Comparison of ENCODE assay signal across 20 cellular contexts in the genomic region with DNA sequence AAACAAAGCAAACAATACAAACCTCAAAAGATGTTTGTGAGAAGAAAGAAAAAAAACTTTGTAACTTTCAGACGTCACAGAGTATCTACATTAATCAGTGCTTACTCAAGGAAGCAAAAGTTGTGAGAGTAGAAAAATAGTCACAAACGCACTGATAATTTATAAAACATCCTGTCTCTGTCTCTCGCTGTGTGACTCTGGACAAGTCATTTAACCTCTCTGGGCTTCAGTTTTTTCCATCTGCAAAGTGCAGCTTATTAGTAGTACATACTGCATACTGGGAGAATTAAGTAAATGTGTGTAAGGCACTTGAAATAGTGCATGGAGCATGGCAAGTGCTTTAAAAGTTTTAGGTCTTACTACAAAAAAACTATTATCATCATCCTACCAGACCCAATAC. TPM values are rescaled to one million over a fixed set of nuclear protein-coding genes. Genes with fewer than 3 reads are reported as not detected.
DNase-seq lines count a peak whose midpoint lies in the region; ATAC-seq, FAIRE-seq and TF ChIP-seq lines count a peak whose summit lies in the region.
"Had no signal": no experiment of that assay in that cellular context is flagged by ENCODE, and none has a peak within 500 bp of the region (broad histone marks: within the 10 kb centered on the region; RNA-seq: fewer than 3 reads in every experiment).

No MANE protein-coding gene starts in this region.

- intact Hi-C loops in HepG2 (cut with micrococcal nuclease; ENCODE audit: unreplicated experiment), result loop anchor here (5.0 kb wide), 3 partner anchors 43 to 82 kb away; no protein-coding TSS in a partner anchor
- intact Hi-C loops in right lobe of liver (cut with DNase I), result no loop called here

- no peak overlapping the region; a peak in 1 of 6 replicates for H3K4me3 ChIP-seq in HepG2 (replicated peaks in 1 of 3; ENCODE audit: insufficient read depth in 1 of 3, low read depth in 2 of 3, low read length in 3 of 3)
- H3K4me3 ChIP-seq in right lobe of liver, result no peak overlapping the region
- H3K4me3 ChIP-seq in H1 (ENCODE audit: extremely low read depth in 1 of 4, insufficient read depth in 2 of 4, low read depth in 3 of 4, low read length in 4 of 4), result no peak overlapping the region

- H2BK20ac ChIP-seq in H1 (ENCODE audit: low read length), result no peak overlapping the region

- no peak for TF ChIP-seq EP300 in HepG2 (IDR thresholded peaks at IDR 0.05; ENCODE audit: low read depth in 2 of 2, low read length in 2 of 2)
- TF ChIP-seq EP300 in HepG2 (CRISPR knock-in tag; IDR thresholded peaks at IDR 0.05; ENCODE audit: borderline replicate concordance), result no peak
- TF ChIP-seq EP300 in H1 (IDR thresholded peaks at IDR 0.05; ENCODE audit: borderline replicate concordance in 1 of 2, low read depth in 2 of 2, low read length in 2 of 2), result no peak

- H2AFZ ChIP-seq in HepG2 (ENCODE audit: low read length) (no peak overlapping the region), H1 (ENCODE audit: low read length) (no peak overlapping the region)

- H3K4me3 Mint-ChIP-seq in activated CD4-positive, alpha-beta T cell treated with anti-CD3 and anti-CD28 coated beads, Interleukin-2, amount 10 ng/mL, durations not matched to agents 7 days and 5 days, result peak overlapping the region; percentile 51
- H3K4me3 Mint-ChIP-seq in type B pancreatic cell, result no peak overlapping the region
- H3K4me3 Mint-ChIP-seq: CD14-positive monocyte, HFFc6 had no signal

- H4K91ac ChIP-seq in H1 (replicated peaks; ENCODE audit: insufficient read length, low read length), result no peak overlapping the region

- H3K79me1 ChIP-seq in H1 (ENCODE audit: low read depth, low read length), result no peaks in the 10 kb centered on the region

- H3K4me1 ChIP-seq in HepG2 (ENCODE audit: insufficient read depth, low read length), result peaks cover 66% of the 10 kb centered on the region
- H3K4me1 ChIP-seq in right lobe of liver, result peaks cover 0 to 45% (median 5%) of the 10 kb centered on the region in 4 donors
- H3K4me1 ChIP-seq in H1 (replicated peaks in 1 of 4; ENCODE audit: control insufficient read depth in 3 of 4, insufficient read depth in 4 of 4, low read length in 3 of 4), result peaks cover 0 to 4% (median 0%) of the 10 kb centered on the region in 4 experiments; a peak in 3 of 7 replicates

- H2BK5ac ChIP-seq in H1 (ENCODE audit: low read depth, low read length), result no peak overlapping the region

- H3K27ac Mint-ChIP-seq in activated CD4-positive, alpha-beta T cell treated with anti-CD3 and anti-CD28 coated beads, Interleukin-2, amount 10 ng/mL, durations not matched to agents 7 days and 5 days, result peak overlapping the region; percentile 72
- H3K27ac Mint-ChIP-seq in type B pancreatic cell, result peak overlapping the region; percentile 39
- H3K27ac Mint-ChIP-seq: CD14-positive monocyte, HFFc6 had no signal

- 0 out of 2 replicates have a peak overlapping the region, but pooled peaks have one; percentile 5 for H3K4me2 ChIP-seq in HepG2 (ENCODE audit: low read depth, low read length)
- no peak overlapping the region for H3K4me2 ChIP-seq in H1 (ENCODE audit: insufficient read depth in 1 of 2, low read depth in 2 of 2, low read length in 2 of 2)

- H3K27ac ChIP-seq in HepG2 (ENCODE audit: extremely low read length, insufficient read depth, low read length), result no peak overlapping the region
- H3K27ac ChIP-seq in right lobe of liver, result no peak overlapping the region
- H3K27ac ChIP-seq in H1 (ENCODE audit: low read depth, low read length), result no peak overlapping the region

- no peak for TF ChIP-seq POLR2A in HepG2 (IDR thresholded peaks at IDR 0.05; ENCODE audit: insufficient read depth in 1 of 2, low read depth in 2 of 2, low read length in 2 of 2)
- TF ChIP-seq POLR2A in right lobe of liver (IDR thresholded peaks at IDR 0.05), result no peak
- no peak for TF ChIP-seq POLR2A in H1 (IDR thresholded peaks at IDR 0.05; ENCODE audit: control extremely low read depth in 1 of 2, low read depth in 2 of 2, low read length in 2 of 2)

- no peak overlapping the region for H3K14ac ChIP-seq in H1 (ENCODE audit: insufficient read length)

- no peak overlapping the region for H3K18ac ChIP-seq in H1 (ENCODE audit: extremely low read depth, low read length)

- H3K27me3 ChIP-seq in HepG2 (ENCODE audit: control insufficient read depth in 1 of 2, insufficient read depth in 2 of 2, low read length in 2 of 2) (no peaks in the 10 kb centered on the region; a peak in 1 of 5 replicates), right lobe of liver (no peaks in the 10 kb centered on the region), H1 (replicated peaks in 1 of 4; ENCODE audit: control insufficient read depth in 3 of 4, extremely low read depth in 1 of 4, insufficient read depth in 3 of 4, low read length in 3 of 4) (no peaks in the 10 kb centered on the region)

- H3K9me3 ChIP-seq in HepG2 (ENCODE audit: low read length), result no peaks in the 10 kb centered on the region
- no peaks in the 10 kb centered on the region for H3K9me3 ChIP-seq in right lobe of liver
- H3K9me3 ChIP-seq in H1 (ENCODE audit: insufficient read depth in 2 of 2, low read depth in 1 of 2, low read length in 1 of 2), result peaks cover 0 to 3% of the 10 kb centered on the region in 2 experiments; a peak in 1 of 4 replicates

- H3K36me3 Mint-ChIP-seq in activated CD4-positive, alpha-beta T cell treated with anti-CD3 and anti-CD28 coated beads, Interleukin-2, amount 10 ng/mL, durations not matched to agents 7 days and 5 days (ENCODE audit: low read depth), result peaks cover 3% of the 10 kb centered on the region
- H3K36me3 Mint-ChIP-seq in type B pancreatic cell, result no peaks in the 10 kb centered on the region
- H3K36me3 Mint-ChIP-seq: CD14-positive monocyte had no signal

- H3K9ac ChIP-seq in HepG2 (ENCODE audit: insufficient read depth, low read depth, low read length) (no peak overlapping the region), H1 (replicated peaks in 1 of 4; ENCODE audit: extremely low read depth in 1 of 4, low read depth in 3 of 4, low read length in 3 of 4) (no peak overlapping the region)

- 91% methylated on average over 3 of the region's 3 CpGs for WGBS in HepG2 (ENCODE audit: low lambda C conversion rate)
- WGBS in right lobe of liver (ENCODE audit: insufficient coverage, low coverage, low lambda C conversion rate, missing lambda C conversion rate), result 55% methylated on average over 3 of the region's 3 CpGs
- WGBS in H1 (ENCODE audit: extremely low coverage in 1 of 2, insufficient coverage in 1 of 2, insufficient read length in 1 of 2, insufficient replicate concordance in 2 of 2, low coverage in 1 of 2, low lambda C conversion rate in 2 of 2, missing lambda C conversion rate in 1 of 2), 2 experiments, result 85% methylated on average over 3 of the region's 3 CpGs; no CpG with 5 or more reads in 1 of the 2 experiments

- H3K4ac ChIP-seq in H1 (replicated peaks; ENCODE audit: insufficient read length, low read depth, low read length), result no peak overlapping the region

- H2AK5ac ChIP-seq in H1 (ENCODE audit: low read depth, low read length), result no peak overlapping the region

- H4K20me1 ChIP-seq in HepG2 (ENCODE audit: insufficient read depth, low read length) (peaks cover 50% of the 10 kb centered on the region), H1 (replicated peaks in 1 of 2; ENCODE audit: control insufficient read depth in 1 of 2, insufficient read depth in 2 of 2, low read length in 2 of 2) (peaks cover 4 to 11% of the 10 kb centered on the region in 2 experiments)

- no peak for DNase-seq in activated CD4-positive, alpha-beta T cell treated with anti-CD3 and anti-CD28 coated beads, Interleukin-2, amount 10 ng/mL, durations not matched to agents 7 days and 5 days
- DNase-seq in activated CD4-positive, alpha-beta T cell treated with anti-CD3 and anti-CD28 coated beads, Interleukin-2, amount 50 U/mL, for 48 hours, result no peak
- DNase-seq in HepG2 (ENCODE audit: low spot score) (no peak), right lobe of liver (no peak), H1 (ENCODE audit: low read depth in 1 of 2, low spot score in 2 of 2) (no peak), type B pancreatic cell (ENCODE audit: extremely low spot score, unreplicated experiment) (no peak), DMS53 (lab: John Stamatoyannopoulos, UW) (no peak)
- DNase-seq in stimulated activated CD4-positive, alpha-beta T cell treated with anti-CD3 and anti-CD28 coated beads, Interleukin-12 subunit alpha, Interleukin-12 subunit beta, amount 100 ng/mL, for 4 hours, result no peak
- DNase-seq: 8988T, DMS79 treated with DMSO at 0.1 percent for 48 hours, GDM1, GOT3, HFFc6, KBM-7, NCI-H1092 treated with DMSO at 0.1 percent for 48 hours, NCI-H1694 treated with DMSO at 0.1 percent for 48 hours, NCI-H446, NCI-H748 treated with DMSO at 0.1 percent for 48 hours, PC-3 had no signal

- no peak overlapping the region for H2BK12ac ChIP-seq in H1 (ENCODE audit: low read depth, low read length)

- peaks cover 12% of the 10 kb centered on the region for H3K23me2 ChIP-seq in H1 (ENCODE audit: low read depth, low read length)

- no peak for ATAC-seq in HepG2
- no peak for ATAC-seq in right lobe of liver
- ATAC-seq: PC-3 had no signal

- no peak overlapping the region for H2BK120ac ChIP-seq in H1 (replicated peaks; ENCODE audit: low read depth, low read length)

- CTCF ChIA-PET in activated CD4-positive, alpha-beta T cell treated with anti-CD3 and anti-CD28 coated beads, Interleukin-2, amount 10 ng/mL, durations not matched to agents 7 days and 5 days (lab: Charles Lee), result no interaction called here
- CTCF ChIA-PET in HepG2 (lab: Yijun Ruan, JAX; ENCODE audit: low intra/inter-chr PET ratio, low total read pairs) (no interaction called here), H1 (lab: Charles Lee; ENCODE audit: partially characterized antibody) (interaction anchor here (0.6 kb wide), 1 partner anchor 17 kb away, joined by 3 read pairs; no protein-coding TSS in a partner anchor)

- H3K23ac ChIP-seq in H1 (ENCODE audit: insufficient read length), result no peak overlapping the region

- no peak overlapping the region for H4K8ac ChIP-seq in H1 (ENCODE audit: extremely low read depth, insufficient read depth, low read length)

- no TSS peak for BruUV-seq in HepG2 (replicated peaks; lab: Mats Ljungman, UMichigan)

- H4K5ac ChIP-seq in H1 (ENCODE audit: insufficient read length, low read depth, low read length), result no peak overlapping the region

- no peaks in the 10 kb centered on the region for H3K9me3 Mint-ChIP-seq in activated CD4-positive, alpha-beta T cell treated with anti-CD3 and anti-CD28 coated beads, Interleukin-2, amount 10 ng/mL, durations not matched to agents 7 days and 5 days
- no peaks in the 10 kb centered on the region for H3K9me3 Mint-ChIP-seq in type B pancreatic cell
- H3K9me3 Mint-ChIP-seq: HFFc6 had no signal

- no peak for TF ChIP-seq CTCF in HepG2 (CRISPR knock-in tag; IDR thresholded peaks at IDR 0.05)
- TF ChIP-seq CTCF in right lobe of liver (IDR thresholded peaks at IDR 0.05), result no peak
- no peak for TF ChIP-seq CTCF in H1 (IDR thresholded peaks at IDR 0.05; ENCODE audit: control extremely low read depth in 1 of 3, insufficient read depth in 1 of 3, low read depth in 1 of 3, low read length in 3 of 3)
- TF ChIP-seq CTCF in type B pancreatic cell (conservative IDR thresholded peaks at IDR 0.05), result no peak

- no peak for TF ChIP-seq RAD21 in HepG2 (CRISPR knock-in tag; IDR thresholded peaks at IDR 0.05)
- TF ChIP-seq RAD21 in H1 (IDR thresholded peaks at IDR 0.05 in 1 of 2, conservative IDR thresholded peaks at IDR 0.05 in 1 of 2; ENCODE audit: low read depth in 2 of 2, low read length in 2 of 2), result no peak

- H3K79me2 ChIP-seq in HepG2 (ENCODE audit: insufficient read depth, low read length) (peaks cover 90% of the 10 kb centered on the region), H1 (ENCODE audit: control insufficient read depth in 1 of 2, insufficient read depth in 2 of 2, low read length in 2 of 2) (peaks cover 46 to 82% of the 10 kb centered on the region in 2 experiments)

- no peaks in the 10 kb centered on the region for H3K27me3 Mint-ChIP-seq in activated CD4-positive, alpha-beta T cell treated with anti-CD3 and anti-CD28 coated beads, Interleukin-2, amount 10 ng/mL, durations not matched to agents 7 days and 5 days
- no peaks in the 10 kb centered on the region for H3K27me3 Mint-ChIP-seq in type B pancreatic cell

- POLR2A ChIA-PET in activated CD4-positive, alpha-beta T cell treated with anti-CD3 and anti-CD28 coated beads, Interleukin-2, amount 10 ng/mL, durations not matched to agents 7 days and 5 days (lab: Charles Lee), result no interaction called here
- POLR2A ChIA-PET in HepG2 (lab: Yijun Ruan, JAX), result no interaction called here
- POLR2A ChIA-PET in H1 (lab: Charles Lee; ENCODE audit: partially characterized antibody), result no interaction called here

- no peak overlapping the region for H2BK15ac ChIP-seq in H1 (ENCODE audit: low read length)

- H3K56ac ChIP-seq in H1 (replicated peaks; ENCODE audit: insufficient read length, low read depth, low read length), result no peak overlapping the region

- H3K36me3 ChIP-seq in HepG2 (replicated peaks in 1 of 2; ENCODE audit: control insufficient read depth in 1 of 2, insufficient read depth in 2 of 2, low read length in 2 of 2) (no peaks in the 10 kb centered on the region), right lobe of liver (no peaks in the 10 kb centered on the region), H1 (ENCODE audit: control insufficient read depth in 2 of 4, insufficient read depth in 4 of 4, low read length in 3 of 4) (no peaks in the 10 kb centered on the region; a peak in 1 of 8 replicates)

- in situ Hi-C loops in HepG2 (cut with HindIII; ENCODE audit: extremely low pct_ligation_motif_present, low pct_unique_long_range_greater_than_20kb), result loop anchor here (25.0 kb wide), 1 partner anchor 1488 kb away; the partner anchor contains the start of gene MAP3K8

- peaks cover 74% of the 10 kb centered on the region for H3K4me1 Mint-ChIP-seq in activated CD4-positive, alpha-beta T cell treated with anti-CD3 and anti-CD28 coated beads, Interleukin-2, amount 10 ng/mL, durations not matched to agents 7 days and 5 days
- H3K4me1 Mint-ChIP-seq in type B pancreatic cell (ENCODE audit: unreplicated experiment), result peaks cover 5% of the 10 kb centered on the region

- FAIRE-seq in HepG2 (lab: Jason Lieb, UNC) (no peak), H1 (lab: Jason Lieb, UNC) (no peak)

RNA-seq across cellular contexts. Expression of gene ARHGAP12, which starts 3.8 kb away (rescaled TPM):
- total RNA-seq in activated CD4-positive, alpha-beta T cell treated with anti-CD3 and anti-CD28 coated beads, Interleukin-2, amount 10 ng/mL, durations not matched to agents 7 days and 5 days, result 10 to 100 TPM; 15.1 to 15.4 TPM
- total RNA-seq in HepG2 (2016; rRNA removed; fragmentation: Illumina TruSeq; extraction: Trizol) (54.6 and 64.4 TPM in 2 replicates), right lobe of liver (10 to 100 TPM; 12.1 to 24.8 (median 17.6) TPM), type B pancreatic cell (ENCODE audit: low replicate concordance) (30.4 and 39.5 TPM in 2 replicates)
- 245 and 284 TPM in 2 replicates for total RNA-seq in HepG2 (2016; cell fraction: cytosol; rRNA removed; fragmentation: Illumina TruSeq; extraction: Trizol; ENCODE audit: low read depth)
- 54.1 and 61.8 TPM in 2 replicates for total RNA-seq in HepG2 (2016; cell fraction: insoluble cytoplasmic fraction; rRNA removed; fragmentation: Illumina TruSeq; extraction: Trizol)
- 83.7 and 98.1 TPM in 2 replicates for total RNA-seq in HepG2 (2016; cell fraction: membrane; rRNA removed; fragmentation: Illumina TruSeq; extraction: Trizol)
- total RNA-seq in HepG2 (2016; cell fraction: nucleus; rRNA removed; fragmentation: Illumina TruSeq; extraction: Trizol), result 58.3 and 61.0 TPM in 2 replicates
- polyA plus RNA-seq in HepG2 (2011; rRNA removed) (15.9 and 25.0 TPM in 2 replicates), H1 (2011; rRNA removed) (5.6 and 10.1 TPM in 2 replicates)
- polyA plus RNA-seq in HepG2 (2011; cell fraction: cytosol; rRNA removed), result 7.7 and 11.1 TPM in 2 replicates
- polyA plus RNA-seq in HepG2 (2011; cell fraction: nucleus; rRNA removed), result 18.5 and 19.2 TPM in 2 replicates
- 15.2 and 21.2 TPM in 2 replicates for polyA plus RNA-seq in HepG2 (2012)
- 0.86 and 0.93 TPM in 2 replicates for polyA plus RNA-seq in HepG2 (2016; cell fraction: cytosol; fragmentation: Illumina TruSeq; extraction: Trizol; ENCODE audit: low read depth)
- polyA plus RNA-seq in HepG2 (2016; cell fraction: insoluble cytoplasmic fraction; fragmentation: Illumina TruSeq; extraction: Trizol; ENCODE audit: low read depth), result 44.3 and 46.9 TPM in 2 replicates
- polyA plus RNA-seq in HepG2 (2016; cell fraction: membrane; fragmentation: Illumina TruSeq; extraction: Trizol; ENCODE audit: low read depth), result 6.4 and 6.9 TPM in 2 replicates
- polyA plus RNA-seq in HepG2 (2016; cell fraction: nucleus; fragmentation: Illumina TruSeq; extraction: Trizol; ENCODE audit: insufficient read depth, low read depth), result 52.4 and 57.1 TPM in 2 replicates
- 3.7 and 13.7 TPM in 2 replicates for polyA minus RNA-seq in HepG2 (2011; rRNA and poly(A)+ RNA removed; ENCODE audit: low replicate concordance)
- polyA minus RNA-seq in HepG2 (2011; cell fraction: cytosol; rRNA and poly(A)+ RNA removed), result 36.2 and 37.1 TPM in 2 replicates
- 132 TPM in 2 replicates for polyA minus RNA-seq in HepG2 (2011; cell fraction: nucleus; rRNA and poly(A)+ RNA removed)
- 39.0 and 40.9 TPM in 2 replicates for total RNA-seq in H1 (2021; fragmentation: NEBNext Ultra II Directional; extraction: Animal tissue kit (Norgen Biotek cat#: 25700))
- polyA plus RNA-seq in H1 (2011; cell fraction: cytosol; rRNA removed), result 14.3 TPM
- polyA plus RNA-seq in H1 (2011; cell fraction: nucleus; rRNA removed), result 6.2 TPM
- polyA plus RNA-seq in H1 (2012, experiment 1 of 2), result 12.1 to 26.3 TPM (median 16.0 TPM) in 4 replicates
- 2.2 TPM for polyA plus RNA-seq in H1 (2012, experiment 2 of 2)
- 27.0 TPM for polyA plus RNA-seq in H1 (2013, experiment 1 of 2)
- 30.0 TPM for polyA plus RNA-seq in H1 (2013, experiment 2 of 2)
- polyA minus RNA-seq in H1 (2011; rRNA and poly(A)+ RNA removed), result 26.4 and 35.0 TPM in 2 replicates
- polyA minus RNA-seq in H1 (2011; cell fraction: cytosol; rRNA and poly(A)+ RNA removed), result 23.9 TPM
- polyA minus RNA-seq in H1 (2011; cell fraction: nucleus; rRNA and poly(A)+ RNA removed), result 57.9 TPM
